2 cellular contexts compared by ENCODE assay signal in the genomic region with DNA sequence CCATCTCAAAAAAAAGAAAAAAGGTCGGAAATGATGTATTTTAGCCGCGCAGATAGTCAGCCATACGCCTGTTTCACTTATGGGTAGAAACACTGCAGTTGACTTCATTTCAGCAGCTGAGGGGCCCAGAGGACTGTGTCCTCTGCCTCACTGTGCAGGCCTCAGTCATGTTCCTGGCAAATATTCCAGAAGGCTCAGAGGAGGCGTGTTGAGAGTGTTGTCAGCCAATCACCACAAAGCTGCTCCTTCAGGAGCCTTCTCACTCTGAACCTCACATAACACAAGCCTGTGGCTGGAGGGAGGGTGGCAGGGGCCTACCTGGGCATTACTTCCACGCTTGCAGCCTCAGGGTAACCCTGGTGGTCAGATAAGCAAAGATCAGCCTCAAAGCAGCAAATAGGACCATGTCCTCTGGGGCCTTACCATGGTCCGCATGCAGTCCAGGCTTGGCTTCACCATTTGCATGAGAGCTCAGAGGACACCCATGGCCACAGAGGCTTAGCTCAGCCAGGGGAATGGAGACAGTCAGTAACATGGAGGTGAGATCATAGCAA.
TF ChIP-seq lines count a peak whose summit lies in the region.

No MANE protein-coding gene starts in this region.

TF ChIP-seq in HCT116, 20 proteins besides CTCF, POLR2A, EP300 and RAD21:
- TF ChIP-seq YY1 (IDR thresholded peaks at IDR 0.05; ENCODE audit: extremely low read depth, insufficient replicate concordance, low read depth, low read length), result no peak
- no peak for TF ChIP-seq EZH2phosphoT487 (IDR thresholded peaks at IDR 0.05; ENCODE audit: borderline replicate concordance)
- TF ChIP-seq ZFX (IDR thresholded peaks at IDR 0.05), result no peak
- TF ChIP-seq CBX3 (IDR thresholded peaks at IDR 0.05; ENCODE audit: low read depth), result no peak
- no peak for TF ChIP-seq EZH2 (IDR thresholded peaks at IDR 0.05)
- TF ChIP-seq, protein P1, sequence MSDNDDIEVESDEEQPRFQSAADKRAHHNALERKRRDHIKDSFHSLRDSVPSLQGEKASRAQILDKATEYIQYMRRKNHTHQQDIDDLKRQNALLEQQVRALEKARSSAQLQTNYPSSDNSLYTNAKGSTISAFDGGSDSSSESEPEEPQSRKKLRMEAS (IDR thresholded peaks at IDR 0.05), result no peak
- no peak for TF ChIP-seq SP1 (IDR thresholded peaks at IDR 0.05; ENCODE audit: low read depth)
- TF ChIP-seq, protein P2, sequence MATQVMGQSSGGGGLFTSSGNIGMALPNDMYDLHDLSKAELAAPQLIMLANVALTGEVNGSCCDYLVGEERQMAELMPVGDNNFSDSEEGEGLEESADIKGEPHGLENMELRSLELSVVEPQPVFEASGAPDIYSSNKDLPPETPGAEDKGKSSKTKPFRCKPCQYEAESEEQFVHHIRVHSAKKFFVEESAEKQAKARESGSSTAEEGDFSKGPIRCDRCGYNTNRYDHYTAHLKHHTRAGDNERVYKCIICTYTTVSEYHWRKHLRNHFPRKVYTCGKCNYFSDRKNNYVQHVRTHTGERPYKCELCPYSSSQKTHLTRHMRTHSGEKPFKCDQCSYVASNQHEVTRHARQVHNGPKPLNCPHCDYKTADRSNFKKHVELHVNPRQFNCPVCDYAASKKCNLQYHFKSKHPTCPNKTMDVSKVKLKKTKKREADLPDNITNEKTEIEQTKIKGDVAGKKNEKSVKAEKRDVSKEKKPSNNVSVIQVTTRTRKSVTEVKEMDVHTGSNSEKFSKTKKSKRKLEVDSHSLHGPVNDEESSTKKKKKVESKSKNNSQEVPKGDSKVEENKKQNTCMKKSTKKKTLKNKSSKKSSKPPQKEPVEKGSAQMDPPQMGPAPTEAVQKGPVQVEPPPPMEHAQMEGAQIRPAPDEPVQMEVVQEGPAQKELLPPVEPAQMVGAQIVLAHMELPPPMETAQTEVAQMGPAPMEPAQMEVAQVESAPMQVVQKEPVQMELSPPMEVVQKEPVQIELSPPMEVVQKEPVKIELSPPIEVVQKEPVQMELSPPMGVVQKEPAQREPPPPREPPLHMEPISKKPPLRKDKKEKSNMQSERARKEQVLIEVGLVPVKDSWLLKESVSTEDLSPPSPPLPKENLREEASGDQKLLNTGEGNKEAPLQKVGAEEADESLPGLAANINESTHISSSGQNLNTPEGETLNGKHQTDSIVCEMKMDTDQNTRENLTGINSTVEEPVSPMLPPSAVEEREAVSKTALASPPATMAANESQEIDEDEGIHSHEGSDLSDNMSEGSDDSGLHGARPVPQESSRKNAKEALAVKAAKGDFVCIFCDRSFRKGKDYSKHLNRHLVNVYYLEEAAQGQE (IDR thresholded peaks at IDR 0.05; ENCODE audit: low read depth), result no peak
- no peak for TF ChIP-seq TCF7L2 (IDR thresholded peaks at IDR 0.05; ENCODE audit: borderline replicate concordance, extremely low read depth, insufficient read depth, insufficient read length)
- no peak for TF ChIP-seq CEBPB (IDR thresholded peaks at IDR 0.05; ENCODE audit: low read depth)
- TF ChIP-seq SIN3A (IDR thresholded peaks at IDR 0.05; ENCODE audit: low read depth), result no peak
- TF ChIP-seq JUND (IDR thresholded peaks at IDR 0.05), result no peak
- no peak for TF ChIP-seq ELF1 (IDR thresholded peaks at IDR 0.05; ENCODE audit: borderline replicate concordance, low read depth)
- no peak for TF ChIP-seq ZNF274 (IDR thresholded peaks at IDR 0.05; ENCODE audit: low read depth, low read length)
- TF ChIP-seq EGR1 (IDR thresholded peaks at IDR 0.05; ENCODE audit: low read depth), result no peak
- no peak for TF ChIP-seq POLR2AphosphoS5 (IDR thresholded peaks at IDR 0.05; ENCODE audit: low read depth, low read length)
- TF ChIP-seq, protein P3, sequence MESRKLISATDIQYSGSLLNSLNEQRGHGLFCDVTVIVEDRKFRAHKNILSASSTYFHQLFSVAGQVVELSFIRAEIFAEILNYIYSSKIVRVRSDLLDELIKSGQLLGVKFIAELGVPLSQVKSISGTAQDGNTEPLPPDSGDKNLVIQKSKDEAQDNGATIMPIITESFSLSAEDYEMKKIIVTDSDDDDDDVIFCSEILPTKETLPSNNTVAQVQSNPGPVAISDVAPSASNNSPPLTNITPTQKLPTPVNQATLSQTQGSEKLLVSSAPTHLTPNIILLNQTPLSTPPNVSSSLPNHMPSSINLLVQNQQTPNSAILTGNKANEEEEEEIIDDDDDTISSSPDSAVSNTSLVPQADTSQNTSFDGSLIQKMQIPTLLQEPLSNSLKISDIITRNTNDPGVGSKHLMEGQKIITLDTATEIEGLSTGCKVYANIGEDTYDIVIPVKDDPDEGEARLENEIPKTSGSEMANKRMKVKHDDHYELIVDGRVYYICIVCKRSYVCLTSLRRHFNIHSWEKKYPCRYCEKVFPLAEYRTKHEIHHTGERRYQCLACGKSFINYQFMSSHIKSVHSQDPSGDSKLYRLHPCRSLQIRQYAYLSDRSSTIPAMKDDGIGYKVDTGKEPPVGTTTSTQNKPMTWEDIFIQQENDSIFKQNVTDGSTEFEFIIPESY (IDR thresholded peaks at IDR 0.05; ENCODE audit: extremely low read depth, insufficient replicate concordance, low read length), result no peak
- no peak for TF ChIP-seq SRF (IDR thresholded peaks at IDR 0.05; ENCODE audit: low read depth)
- TF ChIP-seq FOSL1 (IDR thresholded peaks at IDR 0.05; ENCODE audit: low read depth), result no peak
TF ChIP-seq in HCT116: peak in this region for 0.

TF ChIP-seq in K562, 482 proteins besides CTCF, POLR2A, EP300 and RAD21:
- TF ChIP-seq ZNF124 (CRISPR knock-in tag; IDR thresholded peaks at IDR 0.05), result no peak
- no peak for TF ChIP-seq ATF1 (CRISPR knock-in tag; IDR thresholded peaks at IDR 0.05)
- TF ChIP-seq ATF1 (tag; IDR thresholded peaks at IDR 0.05), result no peak
- no peak for TF ChIP-seq PTRF (tag; IDR thresholded peaks at IDR 0.05)
- no peak for TF ChIP-seq E2F3 (CRISPR knock-in tag; IDR thresholded peaks at IDR 0.05)
- TF ChIP-seq SAP30 (IDR thresholded peaks at IDR 0.05; ENCODE audit: borderline replicate concordance, insufficient read depth, low read depth, low read length, poor library complexity, severe bottlenecking), result no peak
